ENCODE assay signal across 1 cellular context in genomic region chr20:1187605-1188171, GRCh38.
TF ChIP-seq lines count a peak whose summit lies in the region.

No MANE protein-coding gene starts in this region.

TF ChIP-seq in liver, 16 proteins besides CTCF, POLR2A, EP300 and RAD21:
- peak in 1 of 2 donors; percentile 51 for TF ChIP-seq EGR1 (IDR thresholded peaks at IDR 0.05; ENCODE audit: low read depth in 2 of 2)
- TF ChIP-seq HNF4G (IDR thresholded peaks at IDR 0.05), result peak; percentile 72
- TF ChIP-seq FOXA2 (IDR thresholded peaks at IDR 0.05), result no peak
- TF ChIP-seq ATF3 (IDR thresholded peaks at IDR 0.05), result no peak
- peak; percentile 61 to 73 for TF ChIP-seq RXRA (IDR thresholded peaks at IDR 0.05)
- peak; percentile 81 for TF ChIP-seq NR2F2 (IDR thresholded peaks at IDR 0.05)
- TF ChIP-seq FOXA1 (IDR thresholded peaks at IDR 0.05), result no peak
- no peak for TF ChIP-seq ZBTB33 (IDR thresholded peaks at IDR 0.05)
- peak; percentile 57 for TF ChIP-seq MAX (IDR thresholded peaks at IDR 0.05)
- TF ChIP-seq YY1 (IDR thresholded peaks at IDR 0.05), result peak; percentile 52
- TF ChIP-seq GABPA (IDR thresholded peaks at IDR 0.05 in 1 of 2, conservative IDR thresholded peaks at IDR 0.05 in 1 of 2), result peak in 1 of 2 donors; percentile 43
- peak in 1 of 2 donors; percentile 37 for TF ChIP-seq JUND (IDR thresholded peaks at IDR 0.05)
- TF ChIP-seq REST (IDR thresholded peaks at IDR 0.05), result peak; percentile 66
- TF ChIP-seq SP1 (IDR thresholded peaks at IDR 0.05), result peak; percentile 88
- no peak for TF ChIP-seq TAF1 (conservative IDR thresholded peaks at IDR 0.05)
- TF ChIP-seq HNF4A (conservative IDR thresholded peaks at IDR 0.05), result peak; percentile 90 to 91
